ENCODE assay signal across 8 cellular contexts in genomic region chr5:154858251-154858971, GRCh38. TPM values are rescaled to one million over a fixed set of nuclear protein-coding genes. Genes with fewer than 3 reads are reported as not detected.
A peak's percentile ranks its signal among the peaks of the same experiment; 100 is the strongest.
DNase-seq lines count a peak whose midpoint lies in the region; ATAC-seq, FAIRE-seq and TF ChIP-seq lines count a peak whose summit lies in the region.

Gene CNOT8 (plus strand): TSS chr5:154858627. CDS start chr5:154863279, 4,652 bp downstream.

- no peaks in the 10 kb centered on the region for H3K9me2 ChIP-seq in OCI-LY1 (ENCODE audit: low read depth, low read length)

- H3K36me3 ChIP-seq in HUES64 (ENCODE audit: insufficient read depth, low read length) (peaks cover 9% of the 10 kb centered on the region), OCI-LY1 (ENCODE audit: insufficient read depth, low read length) (peaks cover 18% of the 10 kb centered on the region)

- CTCF ChIA-PET in Calu3 (lab: Charles Lee) = interaction anchor here (0.6 to 1.0 kb wide), 5 partner anchors 26 to 894 kb away, joined by 3 to 7 read pairs (median 3); no protein-coding TSS in a partner anchor

- no peaks in the 10 kb centered on the region for H4K20me1 ChIP-seq in OCI-LY1 (ENCODE audit: insufficient read depth, low read length)

- H3K27ac Mint-ChIP-seq in Calu3 (ENCODE audit: unreplicated experiment) = peak within 1 kb of the TSS; percentile 95

- H3K27ac ChIP-seq in HUES64 (ENCODE audit: low read depth, low read length) (peak within 1 kb of the TSS; percentile 96), OCI-LY1 (ENCODE audit: low read depth, low read length, poor library complexity, severe bottlenecking) (peak within 1 kb of the TSS; percentile 95)

- no TSS peak for BruUV-seq in Calu3 (replicated peaks; lab: Mats Ljungman, UMichigan)

- TF ChIP-seq CTCF in Calu3 (IDR thresholded peaks at IDR 0.05; ENCODE audit: unreplicated experiment) (no peak), OCI-LY1 (IDR thresholded peaks at IDR 0.05; ENCODE audit: low read length) (no peak)

- H3K4me1 ChIP-seq in HUES64 (ENCODE audit: insufficient read depth, low read length) (peaks cover 13% of the 10 kb centered on the region; the same call in 1 of the 2 replicates), OCI-LY1 (ENCODE audit: insufficient read depth, low read length, severe bottlenecking) (peaks cover 39% of the 10 kb centered on the region)

- H3K27me3 ChIP-seq in HUES64 (ENCODE audit: insufficient read depth, low read length) (no peaks in the 10 kb centered on the region), OCI-LY1 (ENCODE audit: insufficient read depth, low read length) (no peaks in the 10 kb centered on the region)

- peak within 1 kb of the TSS; percentile 100 for H3K4me3 Mint-ChIP-seq in Calu3 (ENCODE audit: low read depth, unreplicated experiment)

- H3F3A ChIP-seq in OCI-LY1 (ENCODE audit: insufficient read depth, low read length) = no peaks in the 10 kb centered on the region

- peak within 1 kb of the TSS; percentile 92 for H3K9ac ChIP-seq in HUES64 (ENCODE audit: low read depth, low read length)
- H3K9ac ChIP-seq in OCI-LY1 (ENCODE audit: low read length) = peak within 1 kb of the TSS; percentile 80

- H2AFZ ChIP-seq in OCI-LY1 (ENCODE audit: low read length) = no peak within 1 kb of the TSS

- intact Hi-C loops in Calu3 (cut with micrococcal nuclease; ENCODE audit: unreplicated experiment) = loop anchor here (2.0 kb wide), 1 partner anchor 208 kb away; no protein-coding TSS in a partner anchor

- H3K9me3 Mint-ChIP-seq in Calu3 (ENCODE audit: low read depth, unreplicated experiment) = no peaks in the 10 kb centered on the region

- peaks cover 23% of the 10 kb centered on the region for H3K4me1 Mint-ChIP-seq in Calu3 (ENCODE audit: low read depth, unreplicated experiment)

- peak within 1 kb of the TSS; percentile 97 for H3K4me2 ChIP-seq in OCI-LY1 (ENCODE audit: low read length)

- H3K9me3 ChIP-seq in HUES64 (ENCODE audit: insufficient read depth, low read depth, low read length) (no peaks in the 10 kb centered on the region), OCI-LY1 (ENCODE audit: low read length) (no peaks in the 10 kb centered on the region)

- DNase-seq in Calu3 = peak; percentile 99
- peak; percentile 98 for DNase-seq in activated CD8-positive, alpha-beta memory T cell treated with anti-CD3 and anti-CD28 coated beads, Interleukin-2, amount 50 U/mL, for 4 hours
- DNase-seq in midbrain (lab: John Stamatoyannopoulos, UW) = peak; percentile 96
- DNase-seq in stimulated activated CD8-positive, alpha-beta memory T cell treated with anti-CD3 and anti-CD28 coated beads, Interleukin-2, amount 100 ng/mL, for 1 hour (ENCODE audit: low read depth in 2 of 2) = peak; percentile 95 to 97

- peaks cover 46% of the 10 kb centered on the region for H3K79me2 ChIP-seq in OCI-LY1 (ENCODE audit: insufficient read depth, low read length)

- no peaks in the 10 kb centered on the region for H3K27me3 Mint-ChIP-seq in Calu3 (ENCODE audit: unreplicated experiment)

- H3K36me3 Mint-ChIP-seq in Calu3 (ENCODE audit: insufficient read depth, unreplicated experiment) = peaks cover 35% of the 10 kb centered on the region

- H3K4me3 ChIP-seq in HUES64 (ENCODE audit: low read length) = peak within 1 kb of the TSS; percentile 91
- peak within 1 kb of the TSS; percentile 82 for H3K4me3 ChIP-seq in OCI-LY1 (ENCODE audit: low read depth, low read length, poor library complexity, severe bottlenecking)

- under 1% methylated on average over 66 of the region's 66 CpGs for WGBS in HUES64

- FAIRE-seq in endometrium (lab: Jason Lieb, UNC) = peak; percentile 67

- ATAC-seq in GM21447 (IDR thresholded peaks at IDR 0.05; ENCODE audit: unreplicated experiment) = peak; percentile 73

RNA-seq across cellular contexts. Expression of gene CNOT8, which starts in this region (rescaled TPM):
- 57.3 and 63.0 TPM in 2 replicates for total RNA-seq in Calu3 (2022)
- 46.6 TPM for polyA plus RNA-seq in HUES64 (2013, experiment 1 of 2)
- polyA plus RNA-seq in HUES64 (2013, experiment 2 of 2) = 50.0 TPM

Comparison
In these comparisons a context has a peak if more than half of its experiments do, and no peak if none do; other contexts are left out.
1. Peak in every context shown above with its lines: DNase-seq, ATAC-seq, H3K4me3 ChIP-seq and H3K27ac ChIP-seq.